1 cellular context compared by ENCODE assay signal in the genomic region with DNA sequence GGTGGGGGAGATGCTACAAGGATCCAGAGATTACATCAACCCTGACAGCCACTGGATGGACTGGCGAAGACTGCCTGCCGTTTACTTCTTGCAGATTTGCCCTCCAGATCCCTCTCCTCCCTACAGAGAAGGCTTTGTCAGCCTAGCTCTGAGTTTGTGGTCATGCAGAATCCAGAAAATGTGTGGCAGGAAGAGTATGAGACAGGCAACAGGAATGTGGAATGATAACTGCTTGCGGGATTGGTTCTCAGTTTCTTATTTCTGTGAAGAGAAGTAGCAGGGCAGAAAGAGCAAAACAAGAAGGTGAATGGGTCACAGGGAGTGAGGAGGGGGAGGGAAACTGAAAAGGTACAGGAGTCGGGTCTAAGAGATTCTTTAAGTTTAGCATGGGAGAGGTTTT.
TF ChIP-seq lines count a peak whose summit lies in the region.

No MANE protein-coding gene starts in this region.

TF ChIP-seq in SK-N-SH, 30 proteins besides CTCF, POLR2A, EP300 and RAD21 (continued from another document):
- 0 out of 2 replicates have a peak, but pooled peaks have one; percentile 79 for TF ChIP-seq SIN3A (IDR thresholded peaks at IDR 0.05; ENCODE audit: borderline replicate concordance, low read depth, low read length)
- no peak for TF ChIP-seq GATA2 (CRISPR knock-in tag; IDR thresholded peaks at IDR 0.05)
- no peak for TF ChIP-seq YY1 (IDR thresholded peaks at IDR 0.05; ENCODE audit: low read depth)
- peak; percentile 100 for TF ChIP-seq TEAD4 (IDR thresholded peaks at IDR 0.05; ENCODE audit: borderline replicate concordance, insufficient read depth)
- TF ChIP-seq ZBTB33 (IDR thresholded peaks at IDR 0.05; ENCODE audit: borderline replicate concordance, low read depth) = peak; percentile 51; the same call in 1 of the 2 replicates
- no peak for TF ChIP-seq USF2 (IDR thresholded peaks at IDR 0.05; ENCODE audit: borderline replicate concordance, low read depth, low read length)
- peak; percentile 86 for TF ChIP-seq NFIC (IDR thresholded peaks at IDR 0.05; ENCODE audit: borderline replicate concordance)
- TF ChIP-seq FOXJ3 (CRISPR knock-in tag; IDR thresholded peaks at IDR 0.05) = no peak
- TF ChIP-seq MEF2A (IDR thresholded peaks at IDR 0.05; ENCODE audit: borderline replicate concordance, low read depth) = peak; percentile 62; the same call in 1 of the 2 replicates
- peak; percentile 96 for TF ChIP-seq RXRA (IDR thresholded peaks at IDR 0.05; ENCODE audit: borderline replicate concordance, low read depth)
- TF ChIP-seq TCF12 (IDR thresholded peaks at IDR 0.05) = peak; percentile 95
